ENCODE assay signal across 27 cellular contexts in genomic region chr4:5472166-5472565, GRCh38.
"Had no signal": no experiment of that assay in that cellular context is flagged by ENCODE, and none has a peak within 500 bp of the region (broad histone marks: within the 10 kb centered on the region; RNA-seq: fewer than 3 reads in every experiment).

No MANE protein-coding gene starts in this region.

- H3K27me3 ChIP-seq: brain microvascular endothelial cell, esophagus squamous epithelium, sigmoid colon, tibial nerve, uterus had no signal

- H3K4me3 ChIP-seq: esophagus squamous epithelium, left ventricle myocardium inferior, lung, mucosa of descending colon, prostate gland, sigmoid colon, smooth muscle cell, tibial nerve, uterus had no signal

- H3K36me3 Mint-ChIP-seq: activated naive CD4-positive, alpha-beta T cell treated with anti-CD3 and anti-CD28 coated beads, Interleukin-2, amount 10 ng/mL, durations not matched to agents 7 days and 5 days; activated naive CD8-positive, alpha-beta T cell treated with anti-CD3 and anti-CD28 coated beads, Interleukin-2, amount 10 ng/mL, durations not matched to agents 7 days and 5 days had no signal

- ATAC-seq: activated CD4-positive, alpha-beta T cell treated with anti-CD3 and anti-CD28 coated beads for 36 hours; mucosa of descending colon had no signal

- H3K9me3 ChIP-seq: esophagus squamous epithelium, left ventricle myocardium inferior, mucosa of descending colon, prostate gland, sigmoid colon, uterus had no signal

- H3K27me3 Mint-ChIP-seq: activated CD4-positive, alpha-beta T cell treated with anti-CD3 and anti-CD28 coated beads for 36 hours; activated naive CD4-positive, alpha-beta T cell treated with anti-CD3 and anti-CD28 coated beads, Interleukin-2, amount 10 ng/mL, durations not matched to agents 7 days and 5 days; activated naive CD8-positive, alpha-beta T cell treated with anti-CD3 and anti-CD28 coated beads, Interleukin-2, amount 10 ng/mL, durations not matched to agents 7 days and 5 days; activated T-cell treated with anti-CD3 and anti-CD28 coated beads, Interleukin-2, amount 50 U/mL, for 24 hours had no signal

- H3K4me3 Mint-ChIP-seq: activated CD4-positive, alpha-beta T cell treated with anti-CD3 and anti-CD28 coated beads for 36 hours; activated naive CD4-positive, alpha-beta T cell treated with anti-CD3 and anti-CD28 coated beads, Interleukin-2, amount 10 ng/mL, durations not matched to agents 7 days and 5 days; activated naive CD8-positive, alpha-beta T cell treated with anti-CD3 and anti-CD28 coated beads, Interleukin-2, amount 10 ng/mL, durations not matched to agents 7 days and 5 days; activated T-cell treated with anti-CD3 and anti-CD28 coated beads, Interleukin-2, amount 50 U/mL, for 24 hours; nephron; T-helper 2 cell treated with Interferon-gamma antibody and Interleukin-4, amounts not matched to agents 5 μg/mL and 100 μg/mL, for 36 hours had no signal

- H3K27ac Mint-ChIP-seq: activated CD4-positive, alpha-beta T cell treated with anti-CD3 and anti-CD28 coated beads for 36 hours; activated naive CD4-positive, alpha-beta T cell treated with anti-CD3 and anti-CD28 coated beads, Interleukin-2, amount 10 ng/mL, durations not matched to agents 7 days and 5 days; activated naive CD8-positive, alpha-beta T cell treated with anti-CD3 and anti-CD28 coated beads, Interleukin-2, amount 10 ng/mL, durations not matched to agents 7 days and 5 days; activated T-cell treated with anti-CD3 and anti-CD28 coated beads, Interleukin-2, amount 50 U/mL, for 24 hours; nephron; T-helper 2 cell treated with Interferon-gamma antibody and Interleukin-4, amounts not matched to agents 5 μg/mL and 100 μg/mL, for 36 hours had no signal

- H3K4me1 Mint-ChIP-seq: activated CD4-positive, alpha-beta T cell treated with anti-CD3 and anti-CD28 coated beads for 36 hours; activated naive CD4-positive, alpha-beta T cell treated with anti-CD3 and anti-CD28 coated beads, Interleukin-2, amount 10 ng/mL, durations not matched to agents 7 days and 5 days; activated naive CD8-positive, alpha-beta T cell treated with anti-CD3 and anti-CD28 coated beads, Interleukin-2, amount 10 ng/mL, durations not matched to agents 7 days and 5 days had no signal

- DNase-seq: activated CD4-positive, alpha-beta T cell treated with anti-CD3 and anti-CD28 coated beads for 36 hours; activated CD4-positive, alpha-beta T cell treated with anti-CD3 and anti-CD28 coated beads, Interleukin-2, amount 50 U/mL, for 4 hours; activated CD4-positive, CD25-positive, alpha-beta regulatory T cell; activated CD8-positive, alpha-beta memory T cell treated with anti-CD3 and anti-CD28 coated beads, Interleukin-2, amount 50 U/mL, for 48 hours; activated gamma-delta T cell; activated naive CD4-positive, alpha-beta T cell treated with anti-CD3 and anti-CD28 coated beads, Interleukin-2, amount 10 ng/mL, durations not matched to agents 7 days and 5 days; activated naive CD8-positive, alpha-beta T cell treated with anti-CD3 and anti-CD28 coated beads, Interleukin-2, amount 10 ng/mL, durations not matched to agents 7 days and 5 days; activated T-cell treated with anti-CD3 and anti-CD28 coated beads, Interleukin-2, amount 50 U/mL, for 24 hours; amniotic stem cell; brain microvascular endothelial cell; dermis blood vessel endothelial cell; effector CD4-positive, alpha-beta T cell; esophagus squamous epithelium; left ventricle myocardium inferior; mucosa of descending colon; sigmoid colon; stimulated activated CD4-positive, alpha-beta T cell treated with anti-CD3 and anti-CD28 coated beads, Interleukin-2, amount 100 ng/mL, for 48 hours; stimulated activated naive CD4-positive, alpha-beta T cell treated with Interleukin-2 at 50 U/mL for 16 hours; T-helper 1 cell; uterus had no signal

- H3K4me2 ChIP-seq: smooth muscle cell had no signal

- H3K9me3 Mint-ChIP-seq: activated naive CD8-positive, alpha-beta T cell treated with anti-CD3 and anti-CD28 coated beads, Interleukin-2, amount 10 ng/mL, durations not matched to agents 7 days and 5 days; activated T-cell treated with anti-CD3 and anti-CD28 coated beads, Interleukin-2, amount 50 U/mL, for 24 hours had no signal

- H3K4me1 ChIP-seq: esophagus squamous epithelium, left ventricle myocardium inferior, prostate gland, sigmoid colon, tibial nerve, uterus had no signal

- H3K36me3 ChIP-seq: brain microvascular endothelial cell, esophagus squamous epithelium, left ventricle myocardium inferior, prostate gland, sigmoid colon, uterus had no signal

- H3K27ac ChIP-seq: brain microvascular endothelial cell, epithelial cell of prostate, esophagus squamous epithelium, left ventricle myocardium inferior, prostate gland, sigmoid colon, tibial nerve, uterus had no signal
